In the genomic region with DNA sequence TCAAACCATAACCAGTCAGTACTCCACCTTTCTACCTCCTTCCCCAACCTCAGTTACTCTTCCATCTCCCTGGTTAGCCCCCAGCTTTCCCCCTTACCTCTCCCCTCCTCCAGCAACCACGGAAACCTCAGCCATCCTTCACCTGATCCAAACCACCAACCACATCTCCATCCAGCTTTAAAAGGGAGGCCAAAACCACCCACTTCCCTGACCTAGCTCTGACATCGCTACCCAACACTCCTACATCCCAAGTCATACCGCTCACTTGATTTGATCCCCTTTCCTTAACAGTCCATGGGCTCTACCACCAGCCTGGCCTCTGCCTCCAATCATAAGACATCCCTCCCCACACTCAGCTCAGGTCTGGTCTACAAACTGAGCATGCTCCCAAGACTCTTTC, we compare ENCODE assay signal across 1 cellular context.
TF ChIP-seq lines count a peak whose summit lies in the region.

No MANE protein-coding gene starts in this region.

TF ChIP-seq in GM12878, 131 proteins besides CTCF, POLR2A, EP300 and RAD21 (continued from another document):
- TF ChIP-seq ELK1 (IDR thresholded peaks at IDR 0.05; ENCODE audit: low read depth, low read length) (no peak), IKZF2 (IDR thresholded peaks at IDR 0.05) (peak; percentile 45 to 60; a peak in 2 of 4 replicates), HDGF (IDR thresholded peaks at IDR 0.05) (0 out of 2 replicates have a peak, but pooled peaks have one; percentile 19), POLR2AphosphoS5 (IDR thresholded peaks at IDR 0.05; ENCODE audit: low read length) (peak; percentile 26; the same call in 1 of the 2 replicates), MTA3 (IDR thresholded peaks at IDR 0.05; ENCODE audit: borderline replicate concordance, low read length) (0 out of 2 replicates have a peak, but pooled peaks have one; percentile 31), SREBF2 (IDR thresholded peaks at IDR 0.05; ENCODE audit: low read length) (no peak), RUNX3 (IDR thresholded peaks at IDR 0.05; ENCODE audit: low read length) (peak; percentile 83), KDM1A (IDR thresholded peaks at IDR 0.05; ENCODE audit: borderline replicate concordance) (no peak)
TF ChIP-seq in GM12878: peak in this region for 7.
